ENCODE assay signal across 18 cellular contexts in the genomic region with DNA sequence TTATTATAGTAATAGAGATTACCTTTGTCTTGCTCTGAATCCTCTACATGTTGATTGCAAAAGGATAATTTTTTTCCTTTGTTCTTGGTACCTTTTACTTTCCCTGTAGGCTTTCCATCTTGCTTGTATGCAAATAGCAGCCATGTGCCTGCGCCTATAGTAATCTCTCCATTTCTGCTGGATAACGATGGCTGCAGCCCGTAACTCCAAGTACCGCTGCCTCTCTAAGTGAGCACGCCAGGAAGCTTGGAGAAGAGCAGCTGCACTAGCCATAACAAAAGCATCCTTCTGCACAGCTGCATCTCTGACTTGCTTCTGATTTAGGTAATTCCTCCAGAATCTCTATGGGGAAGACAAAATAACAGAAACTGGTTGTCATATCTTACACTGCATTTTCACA.
A peak's percentile ranks its signal among the peaks of the same experiment; 100 is the strongest.
DNase-seq lines count a peak whose midpoint lies in the region; ATAC-seq and TF ChIP-seq lines count a peak whose summit lies in the region.
"Had no signal": no experiment of that assay in that cellular context is flagged by ENCODE, and none has a peak within 500 bp of the region (broad histone marks: within the 10 kb centered on the region; RNA-seq: fewer than 3 reads in every experiment).

No MANE protein-coding gene starts in this region.

- H3K4me1 Mint-ChIP-seq in glutamatergic neuron (ENCODE audit: low read depth, unreplicated experiment): peaks cover 2% of the 10 kb centered on the region

- no peak for TF ChIP-seq CTCF in glutamatergic neuron (IDR thresholded peaks at IDR 0.05; ENCODE audit: partially characterized antibody, unreplicated experiment)

- H3K4me3 Mint-ChIP-seq in glutamatergic neuron (ENCODE audit: unreplicated experiment): no peak overlapping the region

- peak overlapping the region; percentile 26 for H3K27ac Mint-ChIP-seq in glutamatergic neuron (ENCODE audit: unreplicated experiment)

- H3K27me3 Mint-ChIP-seq in glutamatergic neuron (ENCODE audit: unreplicated experiment): no peaks in the 10 kb centered on the region

- H3K36me3 Mint-ChIP-seq in glutamatergic neuron (ENCODE audit: unreplicated experiment): peaks cover 7% of the 10 kb centered on the region

- DNase-seq in DMS79 (lab: John Stamatoyannopoulos, UW): peak; percentile 4
- no peak for DNase-seq in DMS79 treated with DMSO at 0.1 percent for 48 hours (lab: John Stamatoyannopoulos, UW)
- peak; percentile 63 for DNase-seq in NCI-H1105 treated with DMSO at 0.1 percent for 48 hours (lab: John Stamatoyannopoulos, UW)
- no peak for DNase-seq in glutamatergic neuron
- peak; percentile 44 for DNase-seq in pons (ENCODE audit: low spot score)
- no peak for DNase-seq in NCI-H1092 (lab: John Stamatoyannopoulos, UW)
- DNase-seq in activated CD8-positive, alpha-beta memory T cell treated with anti-CD3 and anti-CD28 coated beads, Interleukin-2, amount 50 U/mL, for 4 hours: no peak
- DNase-seq in Right ventricle myocardium superior: no peak
- DNase-seq: Calu3, GOT3, HCEC 1CT, Kasumi-1, NCI-H1694 treated with DMSO at 0.1 percent for 48 hours, NCI-H2081, NCI-H524 treated with DMSO at 0.1 percent for 48 hours, SHP77 treated with DMSO at 0.1 percent for 48 hours had no signal

- intact Hi-C loops in Right ventricle myocardium superior (cut with DNase I): no loop called here

- ATAC-seq in Right ventricle myocardium superior (ENCODE audit: poor library complexity): no peak
- ATAC-seq: K562, Panc1 had no signal

- no peaks in the 10 kb centered on the region for H3K9me3 Mint-ChIP-seq in glutamatergic neuron (ENCODE audit: unreplicated experiment)

Comparison
In these comparisons a context has a peak if more than half of its experiments do, and no peak if none do; other contexts are left out.
1. DNase-seq: peak in DMS79 (single experiment), NCI-H1105 treated with DMSO at 0.1 percent for 48 hours (single experiment) and pons (single experiment); none in DMS79 treated with DMSO at 0.1 percent for 48 hours (single experiment), glutamatergic neuron (single experiment), NCI-H1092 (single experiment), activated CD8-positive, alpha-beta memory T cell treated with anti-CD3 and anti-CD28 coated beads, Interleukin-2, amount 50 U/mL, for 4 hours (single experiment) and Right ventricle myocardium superior (single experiment).